ENCODE assay signal across 22 cellular contexts in genomic region chr14:32603992-32604391, GRCh38.
A peak's percentile ranks its signal among the peaks of the same experiment; 100 is the strongest.
DNase-seq lines count a peak whose midpoint lies in the region; ATAC-seq and TF ChIP-seq lines count a peak whose summit lies in the region.
"Had no signal": no experiment of that assay in that cellular context is flagged by ENCODE, and none has a peak within 500 bp of the region (broad histone marks: within the 10 kb centered on the region; RNA-seq: fewer than 3 reads in every experiment).

No MANE protein-coding gene starts in this region.

- ATAC-seq in GM19324 (IDR thresholded peaks at IDR 0.05; ENCODE audit: low FRiP score, unreplicated experiment) (peak; percentile 71), GM21723 (IDR thresholded peaks at IDR 0.05; ENCODE audit: unreplicated experiment) (peak; percentile 84), HG03432 (IDR thresholded peaks at IDR 0.05; ENCODE audit: unreplicated experiment) (peak; percentile 68), GM21423 (IDR thresholded peaks at IDR 0.05; ENCODE audit: unreplicated experiment) (no peak)
- ATAC-seq: activated CD4-positive, CD25-positive, alpha-beta regulatory T cell treated with anti-CD3 and anti-CD28 coated beads, Interleukin-2, amount 50 U/mL, for 24 hours; body of pancreas had no signal

- no peak overlapping the region for H3K4me3 ChIP-seq in GM12865 (ENCODE audit: low read depth, low read length)
- H3K4me3 ChIP-seq: body of pancreas, lung, ovary had no signal

- TF ChIP-seq CTCF in GM12865 (IDR thresholded peaks at IDR 0.05; ENCODE audit: insufficient read depth, low read depth, low read length, missing control alignments): no peak

- DNase-seq in GM12865 (ENCODE audit: low read depth) (peak; percentile 45), NK-92 (lab: John Stamatoyannopoulos, UW; ENCODE audit: unreplicated experiment) (no peak), NCI-H1694 treated with DMSO at 0.1 percent for 48 hours (lab: John Stamatoyannopoulos, UW) (no peak)
- no peak for DNase-seq in NK-92 treated with Interleukin-12 subunit alpha and Interleukin-12 subunit beta, amount 100 ng/mL, for 24 hours (lab: John Stamatoyannopoulos, UW)
- DNase-seq: activated CD4-positive, alpha-beta memory T cell treated with anti-CD3 and anti-CD28 coated beads, Interleukin-2, amount 10 ng/mL, durations not matched to agents 7 days and 5 days; activated gamma-delta T cell; body of pancreas; CD8-positive, alpha-beta memory T cell; DMS153; head of caudate nucleus; Karpas-422; NCI-H187 treated with DMSO at 0.1 percent for 48 hours; NCI-H69; nephron progenitor cell; ovary; substantia nigra had no signal
